Comparison of ENCODE assay signal across 8 cellular contexts in the genomic region with DNA sequence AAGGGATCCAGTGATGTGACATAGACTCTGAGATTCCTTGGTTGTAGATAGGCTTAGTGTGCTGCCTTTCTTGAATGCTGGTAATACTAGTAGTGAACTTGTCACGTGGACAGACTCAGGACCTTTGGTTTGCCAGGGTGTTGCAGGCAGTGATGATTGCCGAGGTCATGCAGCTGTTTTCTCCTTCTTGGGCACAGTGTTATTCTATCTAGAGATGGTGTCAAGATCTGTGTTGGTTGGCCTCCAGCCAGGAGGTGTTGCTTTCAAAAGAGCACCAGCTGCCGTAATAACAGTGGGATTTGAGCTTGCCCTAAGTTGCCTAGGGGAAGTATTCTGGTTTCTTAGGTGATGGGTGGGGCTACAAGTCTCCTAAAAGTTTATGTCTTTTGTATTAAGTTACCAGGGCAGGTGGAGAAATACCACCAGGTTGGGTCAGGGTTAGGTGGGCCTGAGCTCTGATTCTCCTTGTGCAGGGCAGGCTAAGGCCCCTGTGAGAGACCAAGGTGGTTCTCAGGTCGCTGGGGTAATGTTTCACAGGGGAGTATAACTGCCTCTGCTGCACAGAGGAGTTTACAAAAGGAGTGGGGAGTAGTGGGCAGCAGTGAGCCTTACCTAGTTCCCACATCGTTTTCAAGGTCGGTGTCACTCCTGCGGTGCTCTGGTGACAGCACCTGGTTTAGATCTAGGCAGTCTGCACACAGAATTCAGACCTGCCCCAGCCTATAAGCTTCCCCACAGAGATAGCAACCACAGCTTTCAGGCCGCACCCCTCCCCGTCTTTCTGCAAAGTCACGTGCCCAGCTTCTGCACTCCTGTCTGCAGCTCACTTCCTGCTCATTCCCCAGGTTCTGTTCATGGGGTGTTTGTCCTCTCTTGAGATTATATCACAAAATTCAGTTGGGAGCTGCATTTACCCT.
DNase-seq lines count a peak whose midpoint lies in the region; ATAC-seq, FAIRE-seq and TF ChIP-seq lines count a peak whose summit lies in the region.

No MANE protein-coding gene starts in this region.

- POLR2A ChIA-PET in HEK293 (lab: Yijun Ruan, JAX): no interaction called here
- POLR2A ChIA-PET in GM12878 (lab: Charles Lee): interaction anchor here (0.6 kb wide), 1 partner anchor 35 kb away, joined by 3 read pairs; no protein-coding TSS in a partner anchor
- POLR2A ChIA-PET in A673 (lab: Charles Lee; ENCODE audit: low non-redundant PET): no interaction called here

- H3K9ac ChIP-seq in GM12878 (ENCODE audit: control insufficient read depth, insufficient read depth, low read length): no peak overlapping the region

- BruUV-seq in GM12878 (replicated peaks; lab: Mats Ljungman, UMichigan): no TSS peak
- BruUV-seq in A673 (replicated peaks; lab: Mats Ljungman, UMichigan): no TSS peak

- TF ChIP-seq CTCF in HEK293 (tag by site-specific recombination; IDR thresholded peaks at IDR 0.05) (no peak), GM12878 (IDR thresholded peaks at IDR 0.05 in 2 of 3, conservative IDR thresholded peaks at IDR 0.05 in 1 of 3; ENCODE audit: control insufficient read depth in 2 of 3, extremely low read depth in 1 of 3, insufficient read depth in 1 of 3, low read depth in 3 of 3, low read length in 3 of 3) (no peak), A673 (conservative IDR thresholded peaks at IDR 0.05; ENCODE audit: low read depth, low read length) (no peak)

- H3K4me3 ChIP-seq in HEK293 (ENCODE audit: low read depth, low read length): no peak overlapping the region
- no peak overlapping the region for H3K4me3 ChIP-seq in GM12878
- H3K4me3 ChIP-seq in A673 (ENCODE audit: low read depth, low read length, poor library complexity, severe bottlenecking): no peak overlapping the region

- RAD21 ChIA-PET in GM12878 (lab: Charles Lee; ENCODE audit: unreplicated experiment): no interaction called here

- no peak for TF ChIP-seq POLR2A in GM12878 (IDR thresholded peaks at IDR 0.05; ENCODE audit: low read depth, low read length)

- H3K27me3 ChIP-seq in GM12878 (replicated peaks in 1 of 2; ENCODE audit: control insufficient read depth in 2 of 2, insufficient read depth in 2 of 2, low read length in 1 of 2) (no peaks in the 10 kb centered on the region), A673 (replicated peaks; ENCODE audit: insufficient read depth, low read depth, low read length, poor library complexity) (no peaks in the 10 kb centered on the region)

- ATAC-seq in GM12878: no peak

- no peaks in the 10 kb centered on the region for H4K20me1 ChIP-seq in GM12878 (ENCODE audit: control insufficient read depth, insufficient read depth)

- in situ Hi-C loops in GM12878 (cut with MboI): no loop called here

- H3K36me3 ChIP-seq in HEK293 (ENCODE audit: control insufficient read depth in 2 of 2, insufficient read depth in 1 of 2, low read length in 2 of 2) (no peaks in the 10 kb centered on the region), GM12878 (ENCODE audit: control insufficient read depth in 2 of 2, insufficient read depth in 2 of 2, low read length in 1 of 2) (no peaks in the 10 kb centered on the region), A673 (ENCODE audit: insufficient read depth, low read length, poor library complexity, severe bottlenecking) (no peaks in the 10 kb centered on the region)

- 10% methylated on average over 10 of the region's 10 CpGs for WGBS in GM12878 (ENCODE audit: insufficient coverage, insufficient replicate concordance, low lambda C conversion rate, missing lambda C conversion rate)

- peak overlapping the region; percentile 42 for H3K27ac ChIP-seq in HEK293 (ENCODE audit: extremely low read depth, low read depth, low read length)
- no peak overlapping the region for H3K27ac ChIP-seq in GM12878 (ENCODE audit: control insufficient read depth, insufficient read depth)
- no peak overlapping the region for H3K27ac ChIP-seq in A673 (ENCODE audit: low read depth, low read length, poor library complexity, severe bottlenecking)

- H3K79me2 ChIP-seq in GM12878 (ENCODE audit: control insufficient read depth, insufficient read depth, low read length): no peaks in the 10 kb centered on the region

- TF ChIP-seq EP300 in GM12878 (IDR thresholded peaks at IDR 0.05; ENCODE audit: borderline replicate concordance in 1 of 2, control insufficient read depth in 1 of 2, low read depth in 2 of 2, low read length in 2 of 2): no peak

- intact Hi-C loops in GM12878 (cut with micrococcal nuclease; ENCODE audit: unreplicated experiment) (no loop called here), A673 (cut with micrococcal nuclease; ENCODE audit: unreplicated experiment) (no loop called here)

- H3K4me2 ChIP-seq in GM12878 (ENCODE audit: control insufficient read depth, insufficient read depth): no peak overlapping the region

- TF ChIP-seq RAD21 in GM12878 (IDR thresholded peaks at IDR 0.05; ENCODE audit: insufficient read depth, low read depth, low read length): no peak

- SMC1A ChIA-PET in GM12878 (lab: Charles Lee; ENCODE audit: uncharacterized antibody, unreplicated experiment): interaction anchor here (1.0 kb wide), 1 partner anchor 23 kb away, joined by 3 read pairs; no protein-coding TSS in a partner anchor

- no peaks in the 10 kb centered on the region for H3K9me3 ChIP-seq in HEK293 (ENCODE audit: control insufficient read depth, insufficient read depth, low read depth, low read length)
- H3K9me3 ChIP-seq in GM12878 (replicated peaks; ENCODE audit: control insufficient read depth, insufficient read depth, low read length): no peaks in the 10 kb centered on the region
- H3K9me3 ChIP-seq in A673 (ENCODE audit: low read depth, low read length, poor library complexity, severe bottlenecking): no peaks in the 10 kb centered on the region

- no peak for FAIRE-seq in GM12878 (lab: Jason Lieb, UNC)

- H3K4me1 ChIP-seq in HEK293 (ENCODE audit: control insufficient read depth, insufficient read depth, low read length): peaks cover 5% of the 10 kb centered on the region
- no peaks in the 10 kb centered on the region for H3K4me1 ChIP-seq in GM12878 (ENCODE audit: control insufficient read depth, insufficient read depth, low read length)
- no peaks in the 10 kb centered on the region for H3K4me1 ChIP-seq in A673 (ENCODE audit: insufficient read depth, low read length, poor library complexity, severe bottlenecking)

- CTCF ChIA-PET in HEK293 (lab: Yijun Ruan, JAX) (interaction anchor here (0.6 kb wide), 2 partner anchors 189 to 417 kb away, joined by 3 to 4 read pairs; no protein-coding TSS in a partner anchor), GM12878 (lab: Yijun Ruan, JAX) (interaction anchor here (0.7 kb wide), 1 partner anchor 601 kb away, joined by 3 read pairs; no protein-coding TSS in a partner anchor), A673 (lab: Charles Lee) (no interaction called here)

- peak; percentile 65 for DNase-seq in T-helper 9 cell
- DNase-seq in GM12878 (ENCODE audit: low read depth, low spot score): no peak
- peak; percentile 12 to 44 (median 36) for DNase-seq in stimulated activated CD4-positive, alpha-beta T cell treated with anti-CD3 and anti-CD28 coated beads, Interleukin-1b, Interleukin-23, amount 100 ng/mL, for 24 hours (ENCODE audit: low read depth in 4 of 4, low spot score in 1 of 4)
- DNase-seq in A673 (ENCODE audit: low spot score): no peak
- no peak for DNase-seq in ecto neural progenitor cell (ENCODE audit: low spot score)
- DNase-seq in NCI-H1694 (lab: John Stamatoyannopoulos, UW): no peak
- DNase-seq in dermis blood vessel endothelial cell: no peak

- H2AFZ ChIP-seq in GM12878 (ENCODE audit: control insufficient read depth, low read depth, low read length): no peak overlapping the region

TF ChIP-seq in HEK293, 187 proteins besides CTCF, POLR2A, EP300 and RAD21 (continues in another document):
- TF ChIP-seq ZNF248 (tag by site-specific recombination; IDR thresholded peaks at IDR 0.05): no peak
- no peak for TF ChIP-seq ZNF140 (tag by site-specific recombination; IDR thresholded peaks at IDR 0.05)
- no peak for TF ChIP-seq ZNF610 (tag by site-specific recombination; IDR thresholded peaks at IDR 0.05; ENCODE audit: borderline replicate concordance)
- no peak for TF ChIP-seq ZNF138 (tag by site-specific recombination; IDR thresholded peaks at IDR 0.05; ENCODE audit: borderline replicate concordance)
- peak; percentile 88 for TF ChIP-seq FEZF1 (tag by site-specific recombination; IDR thresholded peaks at IDR 0.05)
- no peak for TF ChIP-seq ZNF626 (tag by site-specific recombination; IDR thresholded peaks at IDR 0.05)
- peak; percentile 49; the same call in 1 of the 2 replicates for TF ChIP-seq OSR2 (tag by site-specific recombination; IDR thresholded peaks at IDR 0.05)
- no peak for TF ChIP-seq ZSCAN16 (tag by site-specific recombination; IDR thresholded peaks at IDR 0.05)
- TF ChIP-seq ZNF510 (tag by site-specific recombination; IDR thresholded peaks at IDR 0.05; ENCODE audit: insufficient replicate concordance): no peak
- TF ChIP-seq TCF7L2 (IDR thresholded peaks at IDR 0.05; ENCODE audit: borderline replicate concordance, low read depth, low read length): no peak
- TF ChIP-seq ZNF221 (tag by site-specific recombination; IDR thresholded peaks at IDR 0.05; ENCODE audit: borderline replicate concordance): no peak
- no peak for TF ChIP-seq ZNF239 (tag by site-specific recombination; IDR thresholded peaks at IDR 0.05)
- TF ChIP-seq ZNF10 (tag by site-specific recombination; IDR thresholded peaks at IDR 0.05): peak; percentile 19; the same call in 1 of the 2 replicates

TF ChIP-seq in GM12878, 131 proteins besides CTCF, POLR2A, EP300 and RAD21 (continues in another document):
- TF ChIP-seq, protein P1, sequence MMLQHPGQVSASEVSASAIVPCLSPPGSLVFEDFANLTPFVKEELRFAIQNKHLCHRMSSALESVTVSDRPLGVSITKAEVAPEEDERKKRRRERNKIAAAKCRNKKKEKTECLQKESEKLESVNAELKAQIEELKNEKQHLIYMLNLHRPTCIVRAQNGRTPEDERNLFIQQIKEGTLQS (IDR thresholded peaks at IDR 0.05; ENCODE audit: borderline replicate concordance, extremely low read depth, low read depth, low read length): 0 out of 2 replicates have a peak, but pooled peaks have one; percentile 30
- TF ChIP-seq JUNB (IDR thresholded peaks at IDR 0.05) (no peak), PML (IDR thresholded peaks at IDR 0.05; ENCODE audit: low read length) (no peak), RCOR1 (conservative IDR thresholded peaks at IDR 0.05; ENCODE audit: low read depth, low read length) (no peak), ASH2L (IDR thresholded peaks at IDR 0.05; ENCODE audit: borderline replicate concordance, low read depth) (no peak), STAT1 (conservative IDR thresholded peaks at IDR 0.05) (no peak), ZSCAN29 (IDR thresholded peaks at IDR 0.05) (no peak), ZNF274 (IDR thresholded peaks at IDR 0.05; ENCODE audit: insufficient read depth, insufficient read length) (no peak)
- TF ChIP-seq, protein P2, sequence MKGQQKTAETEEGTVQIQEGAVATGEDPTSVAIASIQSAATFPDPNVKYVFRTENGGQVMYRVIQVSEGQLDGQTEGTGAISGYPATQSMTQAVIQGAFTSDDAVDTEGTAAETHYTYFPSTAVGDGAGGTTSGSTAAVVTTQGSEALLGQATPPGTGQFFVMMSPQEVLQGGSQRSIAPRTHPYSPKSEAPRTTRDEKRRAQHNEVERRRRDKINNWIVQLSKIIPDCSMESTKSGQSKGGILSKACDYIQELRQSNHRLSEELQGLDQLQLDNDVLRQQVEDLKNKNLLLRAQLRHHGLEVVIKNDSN (IDR thresholded peaks at IDR 0.05; ENCODE audit: borderline replicate concordance, extremely low read length, insufficient read depth, low read depth, low read length): peak; percentile 77

Comparison
In these comparisons a context has a peak if more than half of its experiments do, and no peak if none do; other contexts are left out.
1. DNase-seq: peak in T-helper 9 cell (single experiment) and stimulated activated CD4-positive, alpha-beta T cell treated with anti-CD3 and anti-CD28 coated beads, Interleukin-1b, Interleukin-23, amount 100 ng/mL, for 24 hours (4 of 4); none in GM12878 (single experiment), A673 (single experiment), ecto neural progenitor cell (single experiment), NCI-H1694 (single experiment) and dermis blood vessel endothelial cell (single experiment).